ENCODE assay signal across 23 cellular contexts in genomic region chr16:75169899-75170405, GRCh38. TPM values are rescaled to one million over a fixed set of nuclear protein-coding genes. Genes with fewer than 3 reads are reported as not detected.
"Had no signal": no experiment of that assay in that cellular context is flagged by ENCODE, and none has a peak within 500 bp of the region (broad histone marks: within the 10 kb centered on the region; RNA-seq: fewer than 3 reads in every experiment).

No MANE protein-coding gene starts in this region.

- H3K4me1 ChIP-seq: SJSA1 had no signal

- H3K27ac Mint-ChIP-seq: activated CD8-positive, alpha-beta T cell treated with anti-CD3 and anti-CD28 coated beads, Interleukin-2, amount 10 ng/mL, durations not matched to agents 7 days and 5 days; activated naive CD8-positive, alpha-beta T cell treated with anti-CD3 and anti-CD28 coated beads, Interleukin-2, amount 10 ng/mL, durations not matched to agents 7 days and 5 days; brain had no signal

- H3K27me3 Mint-ChIP-seq: activated naive CD8-positive, alpha-beta T cell treated with anti-CD3 and anti-CD28 coated beads, Interleukin-2, amount 10 ng/mL, durations not matched to agents 7 days and 5 days; brain; central memory CD8-positive, alpha-beta T cell had no signal

- H3K27me3 ChIP-seq: SJSA1 had no signal

- H3K4me3 ChIP-seq: SJSA1 had no signal

- FAIRE-seq: astrocyte, RCC 7860 had no signal

- DNase-seq: activated CD4-positive, alpha-beta T cell treated with anti-CD3 and anti-CD28 coated beads for 48 hours; activated CD4-positive, alpha-beta T cell treated with anti-CD3 and anti-CD28 coated beads, Interleukin-2, amount 50 U/mL, for 4 hours; activated CD8-positive, alpha-beta memory T cell treated with anti-CD3 and anti-CD28 coated beads, Interleukin-2, amount 50 U/mL, for 48 hours; activated CD8-positive, alpha-beta T cell treated with anti-CD3 and anti-CD28 coated beads, Interleukin-2, amount 10 ng/mL, durations not matched to agents 7 days and 5 days; activated naive CD4-positive, alpha-beta T cell treated with anti-CD3 and anti-CD28 coated beads, Interleukin-2, amount 50 U/mL, for 16 hours; activated naive CD8-positive, alpha-beta T cell treated with anti-CD3 and anti-CD28 coated beads, Interleukin-2, amount 10 ng/mL, durations not matched to agents 7 days and 5 days; activated T-cell treated with anti-CD3 and anti-CD28 coated beads, Interleukin-2, amount 50 U/mL, for 1 hour; MM.1S; NCI-H1105 treated with DMSO at 0.1 percent for 48 hours; NCI-H1436 treated with DMSO at 0.1 percent for 48 hours; NCI-H187 treated with DMSO at 0.1 percent for 48 hours; NCI-H2081 treated with DMSO at 0.1 percent for 48 hours; NCI-H446; NCI-H526 treated with DMSO at 0.1 percent for 48 hours; NK-92 treated with Interleukin-12 subunit alpha and Interleukin-12 subunit beta, amount 100 ng/mL, for 24 hours; SHP77; SW 1271 had no signal

- H3K4me1 Mint-ChIP-seq: activated naive CD8-positive, alpha-beta T cell treated with anti-CD3 and anti-CD28 coated beads, Interleukin-2, amount 10 ng/mL, durations not matched to agents 7 days and 5 days; brain; central memory CD8-positive, alpha-beta T cell had no signal

- H3K27ac ChIP-seq: SJSA1 had no signal

- H3K4me3 Mint-ChIP-seq: activated CD8-positive, alpha-beta T cell treated with anti-CD3 and anti-CD28 coated beads, Interleukin-2, amount 10 ng/mL, durations not matched to agents 7 days and 5 days; activated naive CD8-positive, alpha-beta T cell treated with anti-CD3 and anti-CD28 coated beads, Interleukin-2, amount 10 ng/mL, durations not matched to agents 7 days and 5 days; brain; central memory CD8-positive, alpha-beta T cell had no signal

RNA-seq across cellular contexts. Expression of gene CTRB2, which starts 37.0 kb away (rescaled TPM):
- total RNA-seq: activated CD8-positive, alpha-beta T cell treated with anti-CD3 and anti-CD28 coated beads, Interleukin-2, amount 10 ng/mL, durations not matched to agents 7 days and 5 days; activated naive CD8-positive, alpha-beta T cell treated with anti-CD3 and anti-CD28 coated beads, Interleukin-2, amount 10 ng/mL, durations not matched to agents 7 days and 5 days; SJSA1; T-helper 1 cell treated with Interleukin-12 subunit alpha and Interleukin-12 subunit beta and Interleukin-4 antibody, amounts not matched to agents 30 ng/mL and 1 ng/mL, for 36 hours had no signal

RNA-seq across cellular contexts. Expression of gene CTRB1, which starts 48.8 kb away (rescaled TPM):
- total RNA-seq: activated CD8-positive, alpha-beta T cell treated with anti-CD3 and anti-CD28 coated beads, Interleukin-2, amount 10 ng/mL, durations not matched to agents 7 days and 5 days; activated naive CD8-positive, alpha-beta T cell treated with anti-CD3 and anti-CD28 coated beads, Interleukin-2, amount 10 ng/mL, durations not matched to agents 7 days and 5 days; astrocyte; SJSA1; T-helper 1 cell treated with Interleukin-12 subunit alpha and Interleukin-12 subunit beta and Interleukin-4 antibody, amounts not matched to agents 30 ng/mL and 1 ng/mL, for 36 hours had no signal

RNA-seq across cellular contexts. Expression of gene LDHD, which starts 53.4 kb away (rescaled TPM):
- total RNA-seq: activated naive CD8-positive, alpha-beta T cell treated with anti-CD3 and anti-CD28 coated beads, Interleukin-2, amount 10 ng/mL, durations not matched to agents 7 days and 5 days; astrocyte had no signal
